Comparison of ENCODE assay signal across 13 cellular contexts in genomic region chr10:30597433-30597824, GRCh38. TPM values are rescaled to one million over a fixed set of nuclear protein-coding genes. Genes with fewer than 3 reads are reported as not detected.
A peak's percentile ranks its signal among the peaks of the same experiment; 100 is the strongest.
DNase-seq lines count a peak whose midpoint lies in the region; ATAC-seq, FAIRE-seq and TF ChIP-seq lines count a peak whose summit lies in the region.
"Not testable (repeated sequence)": the region's sequence is repeated elsewhere in the genome, so short reads cannot be mapped to it uniquely, and the experiment has no call there.
"Had no signal": no experiment of that assay in that cellular context is flagged by ENCODE, and none has a peak within 500 bp of the region (broad histone marks: within the 10 kb centered on the region; RNA-seq: fewer than 3 reads in every experiment).

No MANE protein-coding gene starts in this region.

- TF ChIP-seq CTCF in CD14-positive monocyte (IDR thresholded peaks at IDR 0.05); GM23338 (conservative IDR thresholded peaks at IDR 0.05; ENCODE audit: low read depth in 2 of 2); astrocyte (IDR thresholded peaks at IDR 0.05; ENCODE audit: insufficient read depth, low read depth, low read length); right atrium auricular region (IDR thresholded peaks at IDR 0.05); neural crest cell (conservative IDR thresholded peaks at IDR 0.05): not testable (repeated sequence)

- not testable (repeated sequence) for H3K23ac ChIP-seq in mesendoderm (ENCODE audit: low read length)

- H3K9ac ChIP-seq in HUES64 (ENCODE audit: low read depth, low read length); astrocyte (ENCODE audit: low read length); mesendoderm (ENCODE audit: low read length): not testable (repeated sequence)

- H2BK15ac ChIP-seq in mesendoderm (replicated peaks; ENCODE audit: low read depth), result not testable (repeated sequence)

- not testable (repeated sequence) for H4K8ac ChIP-seq in mesendoderm (ENCODE audit: low read depth, low read length)

- H2AFZ ChIP-seq in GM23338, result not testable (repeated sequence)
- H2AFZ ChIP-seq in astrocyte (ENCODE audit: low read depth, low read length), result peak overlapping the region; percentile 26

- H2BK120ac ChIP-seq in mesendoderm (ENCODE audit: low read depth, low read length), result not testable (repeated sequence)

- H3K4me1 ChIP-seq in GM23338 (ENCODE audit: insufficient read depth) (peaks cover 25% of the 10 kb centered on the region), HUES64 (ENCODE audit: insufficient read depth, low read length) (peaks cover 17% of the 10 kb centered on the region)
- not testable (repeated sequence) for H3K4me1 ChIP-seq in astrocyte (ENCODE audit: insufficient read depth, low read length); right atrium auricular region; mesendoderm (ENCODE audit: control insufficient read depth, low read depth, low read length)

- not testable (repeated sequence) for H3K27ac ChIP-seq in GM23338 (ENCODE audit: low read depth); astrocyte (ENCODE audit: low read depth, low read length); right atrium auricular region
- H3K27ac ChIP-seq in HUES64 (ENCODE audit: low read depth, low read length) (peak overlapping the region; percentile 4; the same call in 1 of the 2 replicates), mesendoderm (ENCODE audit: low read depth, low read length) (peak overlapping the region; percentile 51)

- H2BK5ac ChIP-seq in mesendoderm (ENCODE audit: low read length), result not testable (repeated sequence)

- H2AK5ac ChIP-seq in mesendoderm (ENCODE audit: low read length), result not testable (repeated sequence)

- H3K79me1 ChIP-seq in mesendoderm (ENCODE audit: low read length), result not testable (repeated sequence)

- H4K5ac ChIP-seq in mesendoderm (ENCODE audit: low read length), result not testable (repeated sequence)

- H3K36me3 ChIP-seq in GM23338 (ENCODE audit: insufficient read depth); HUES64 (ENCODE audit: insufficient read depth, low read length); astrocyte (ENCODE audit: insufficient read depth, low read length); right atrium auricular region; mesendoderm (ENCODE audit: control insufficient read depth, insufficient read depth, low read length): not testable (repeated sequence)

- H3K4me3 ChIP-seq in GM23338 (peak overlapping the region; percentile 35), HUES64 (ENCODE audit: low read length) (peak overlapping the region; percentile 11)
- H3K4me3 ChIP-seq in astrocyte (ENCODE audit: insufficient read depth, low read depth, low read length); right atrium auricular region; mesendoderm (ENCODE audit: low read length): not testable (repeated sequence)

- WGBS in HUES64, result 7% methylated on average over 5 of the region's 7 CpGs
- WGBS in mesendoderm (ENCODE audit: extremely low coverage, insufficient coverage, low lambda C conversion rate), result no CpG with 5 or more reads among the region's 7 CpGs

- not testable (repeated sequence) for H3K4me3 Mint-ChIP-seq in CD14-positive monocyte; astrocyte (ENCODE audit: unreplicated experiment)
- peak overlapping the region; percentile 56 for H3K4me3 Mint-ChIP-seq in GM23338
- H3K4me3 Mint-ChIP-seq in neural crest cell, result peak overlapping the region; percentile 67

- H3K36me3 Mint-ChIP-seq in CD14-positive monocyte; GM23338 (ENCODE audit: low read depth); astrocyte (ENCODE audit: low read depth, unreplicated experiment); neural crest cell (ENCODE audit: low read depth): not testable (repeated sequence)

- H3F3A ChIP-seq in GM23338 (replicated peaks; ENCODE audit: low read depth), result not testable (repeated sequence)

- H3K27me3 ChIP-seq in GM23338 (ENCODE audit: insufficient read depth) (peaks cover 33% of the 10 kb centered on the region), HUES64 (ENCODE audit: insufficient read depth, low read length) (peaks cover 56% of the 10 kb centered on the region), astrocyte (ENCODE audit: insufficient read depth, low read length) (peaks cover 14% of the 10 kb centered on the region)
- not testable (repeated sequence) for H3K27me3 ChIP-seq in right atrium auricular region; mesendoderm (ENCODE audit: insufficient read depth, low read length, poor library complexity)

- peaks cover 23% of the 10 kb centered on the region for H3K4me1 Mint-ChIP-seq in CD14-positive monocyte
- H3K4me1 Mint-ChIP-seq in GM23338, result peaks cover 42% of the 10 kb centered on the region
- not testable (repeated sequence) for H3K4me1 Mint-ChIP-seq in astrocyte (ENCODE audit: low read depth, unreplicated experiment)
- peaks cover 38% of the 10 kb centered on the region for H3K4me1 Mint-ChIP-seq in neural crest cell

- H3K9me2 ChIP-seq in GM23338 (ENCODE audit: insufficient read depth), result not testable (repeated sequence)

- H4K20me1 ChIP-seq in GM23338 (replicated peaks; ENCODE audit: insufficient read depth); astrocyte (ENCODE audit: insufficient read depth, low read length): not testable (repeated sequence)

- peak overlapping the region; percentile 76 for H3K4me2 ChIP-seq in GM23338
- H3K4me2 ChIP-seq in astrocyte (ENCODE audit: low read length), result peak overlapping the region; percentile 33
- not testable (repeated sequence) for H3K4me2 ChIP-seq in mesendoderm (ENCODE audit: low read length)

- FAIRE-seq in astrocyte (lab: Jason Lieb, UNC), result not testable (repeated sequence)

- peak overlapping the region; percentile 42 for H3K56ac ChIP-seq in mesendoderm (ENCODE audit: low read length)

- H3K27me3 Mint-ChIP-seq in CD14-positive monocyte (ENCODE audit: low read depth in 3 of 3); neural crest cell (ENCODE audit: low read depth): not testable (repeated sequence)
- H3K27me3 Mint-ChIP-seq in GM23338 (ENCODE audit: insufficient read depth, low read depth, poor library complexity), result peaks cover 30% of the 10 kb centered on the region
- H3K27me3 Mint-ChIP-seq in astrocyte (ENCODE audit: low read depth, unreplicated experiment), result peaks cover 33% of the 10 kb centered on the region

- H3K79me2 ChIP-seq in GM23338 (replicated peaks; ENCODE audit: insufficient read depth); astrocyte (ENCODE audit: insufficient read depth, low read length); mesendoderm (ENCODE audit: control insufficient read depth, insufficient read depth, low read length): not testable (repeated sequence)

- not testable (repeated sequence) for DNase-seq in CD14-positive monocyte (ENCODE audit: low spot score); GM23338 (ENCODE audit: low spot score); astrocyte (ENCODE audit: low read depth); neural crest cell (ENCODE audit: low read depth, low spot score)
- peak; percentile 4 for DNase-seq in right atrium auricular region (ENCODE audit: low spot score)
- DNase-seq in mesendoderm, result peak; percentile 73
- peak; percentile 13 for DNase-seq in retina

- intact Hi-C loops in CD14-positive monocyte (cut with micrococcal nuclease), result not testable (repeated sequence)

- peak; percentile 51 for ATAC-seq in GM23338

- H3K18ac ChIP-seq in mesendoderm (ENCODE audit: low read length), result not testable (repeated sequence)

- not testable (repeated sequence) for H3K4ac ChIP-seq in mesendoderm (ENCODE audit: low read depth, low read length)

- H3K27ac Mint-ChIP-seq in CD14-positive monocyte, result peak overlapping the region in 4 of 7 donors; percentile 2 to 56 (median 30)
- H3K27ac Mint-ChIP-seq in GM23338, result 0 out of 2 replicates have a peak overlapping the region, but pooled peaks have one; percentile 18
- not testable (repeated sequence) for H3K27ac Mint-ChIP-seq in astrocyte (ENCODE audit: unreplicated experiment)
- H3K27ac Mint-ChIP-seq in neural crest cell (ENCODE audit: unreplicated experiment), result peak overlapping the region; percentile 57

- not testable (repeated sequence) for H3K9me3 Mint-ChIP-seq in CD14-positive monocyte; GM23338; astrocyte (ENCODE audit: unreplicated experiment); neural crest cell

- H3K9me3 ChIP-seq in HUES64 (ENCODE audit: insufficient read depth, low read depth, low read length); astrocyte (ENCODE audit: insufficient read depth, low read depth, low read length); right atrium auricular region: not testable (repeated sequence)

RNA-seq across cellular contexts. Expression of gene LYZL2, which starts 32.1 kb away (rescaled TPM):
- not detected for polyA plus RNA-seq in CD14-positive monocyte
- total RNA-seq in GM23338 (2014; rRNA removed; shearing (Covaris generic)), result not detected in 2 replicates
- polyA plus RNA-seq in GM23338 (2016; fragmentation: Nextera tagmentation; extraction: Ambion mirVana), result not detected in 2 replicates
- polyA plus RNA-seq in HUES64 (2013, experiment 1 of 2), result not detected
- polyA plus RNA-seq in HUES64 (2013, experiment 2 of 2), result not detected
- total RNA-seq in astrocyte, result not detected in 2 replicates
- total RNA-seq in right atrium auricular region, result not detected
- not detected for polyA plus RNA-seq in mesendoderm (2013, experiment 1 of 2)
- polyA plus RNA-seq in mesendoderm (2013, experiment 2 of 2), result not detected
- total RNA-seq in neural crest cell, result not detected in 2 replicates
- total RNA-seq: CD4-positive, CD25-positive, alpha-beta regulatory T cell; Daoy; H4 had no signal
- polyA plus RNA-seq: AG04450; CD4-positive, CD25-positive, alpha-beta regulatory T cell; IgD-negative memory B cell had no signal
